In genomic region chr4:66229885-66230284, GRCh38 we compare ENCODE assay signal across 22 cellular contexts.
"Had no signal": no experiment of that assay in that cellular context is flagged by ENCODE, and none has a peak within 500 bp of the region (broad histone marks: within the 10 kb centered on the region; RNA-seq: fewer than 3 reads in every experiment).

No MANE protein-coding gene starts in this region.

- DNase-seq: dermis blood vessel endothelial cell; dorsolateral prefrontal cortex; effector CD4-positive, alpha-beta T cell; effector memory CD4-positive, alpha-beta T cell; foreskin keratinocyte; hippocampal formation; left cardiac atrium; left lung; left ventricle myocardium superior; lower lobe of right lung; mesenchymal stem cell; mucosa of descending colon had no signal

- H3K27me3 ChIP-seq: dorsolateral prefrontal cortex, esophagus muscularis mucosa, foreskin keratinocyte, gastroesophageal sphincter, heart left ventricle, left lung had no signal

- ATAC-seq: foreskin keratinocyte, gastroesophageal sphincter, heart left ventricle, left cardiac atrium, left lung, left ventricle myocardium superior, lower lobe of right lung, mucosa of descending colon had no signal

- FAIRE-seq: colon, endothelial cell of umbilical vein, frontal cortex, islet of Langerhans, keratinocyte had no signal

- H3K36me3 ChIP-seq: esophagus muscularis mucosa, gastroesophageal sphincter, heart left ventricle, left lung, lower lobe of right lung had no signal

- H3K4me1 ChIP-seq: esophagus muscularis mucosa, foreskin keratinocyte, gastroesophageal sphincter, heart left ventricle, left lung, lower lobe of right lung had no signal

- H3K27ac Mint-ChIP-seq: mesothelial cell of epicardium had no signal

- H3K4me3 ChIP-seq: coronary artery, dorsolateral prefrontal cortex, esophagus muscularis mucosa, gastroesophageal sphincter, heart left ventricle, left lung, lower lobe of right lung, mucosa of descending colon had no signal

- H3K36me3 Mint-ChIP-seq: mesothelial cell of epicardium had no signal

- H3K4me3 Mint-ChIP-seq: mesothelial cell of epicardium had no signal

- H3K9me3 Mint-ChIP-seq: mesothelial cell of epicardium had no signal

- H3K9me3 ChIP-seq: esophagus muscularis mucosa, gastroesophageal sphincter, left lung, lower lobe of right lung, mucosa of descending colon had no signal

- H3K27ac ChIP-seq: coronary artery, dorsolateral prefrontal cortex, esophagus muscularis mucosa, foreskin keratinocyte, gastroesophageal sphincter, heart left ventricle, left lung, lower lobe of right lung had no signal

- H3K4me1 Mint-ChIP-seq: mesothelial cell of epicardium had no signal
